ENCODE assay signal across 3 cellular contexts in the genomic region with DNA sequence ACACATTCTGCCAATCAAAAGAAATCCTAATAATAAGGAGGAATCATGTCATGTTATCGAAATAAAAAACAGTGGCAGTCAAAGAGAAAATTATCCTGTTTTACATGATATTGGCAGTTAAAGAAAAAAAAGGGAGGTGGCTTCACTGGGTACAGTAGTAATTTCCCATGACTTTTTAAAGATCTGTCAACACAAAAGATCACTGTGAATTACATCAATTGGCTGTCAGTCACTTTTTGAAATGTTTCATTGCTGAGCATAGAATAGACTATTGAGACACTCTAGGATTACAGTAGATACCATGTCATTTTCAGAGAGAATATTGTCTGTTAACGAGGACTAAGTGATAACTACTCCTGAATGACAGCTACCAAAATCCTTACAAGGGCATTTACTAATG.
"Had no signal": no experiment of that assay in that cellular context is flagged by ENCODE, and none has a peak within 500 bp of the region (broad histone marks: within the 10 kb centered on the region; RNA-seq: fewer than 3 reads in every experiment).

No MANE protein-coding gene starts in this region.

- DNase-seq: GDM1, GF-D8 had no signal

- ATAC-seq: GM12878 had no signal

- H3K4me3 ChIP-seq: GM12878 had no signal
